16 cellular contexts compared by ENCODE assay signal in the genomic region with DNA sequence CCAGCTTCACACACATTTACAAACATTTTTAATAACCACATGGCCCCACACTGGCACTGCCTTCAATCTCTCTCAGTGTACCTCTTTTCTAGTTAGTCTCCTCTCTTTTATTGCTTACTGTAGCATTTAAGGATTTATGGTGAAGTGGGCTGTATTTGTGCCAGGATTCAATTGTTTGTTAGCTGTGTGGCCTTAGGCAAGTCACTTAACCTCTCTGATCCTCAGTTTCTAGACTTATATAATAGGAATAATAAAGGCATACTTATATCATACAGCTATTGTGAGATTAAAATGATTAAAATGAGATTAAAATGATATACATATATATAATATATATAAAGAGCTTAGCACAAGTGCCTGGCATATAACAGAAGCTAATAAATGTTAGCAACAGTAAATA. TPM values are rescaled to one million over a fixed set of nuclear protein-coding genes. Genes with fewer than 3 reads are reported as not detected.
"Had no signal": no experiment of that assay in that cellular context is flagged by ENCODE, and none has a peak within 500 bp of the region (broad histone marks: within the 10 kb centered on the region; RNA-seq: fewer than 3 reads in every experiment).

No MANE protein-coding gene starts in this region.

- DNase-seq: activated CD4-positive, alpha-beta memory T cell treated with anti-CD3 and anti-CD28 coated beads, Interleukin-2, amount 10 ng/mL, durations not matched to agents 7 days and 5 days; activated CD4-positive, alpha-beta T cell treated with anti-CD3 and anti-CD28 coated beads for 4 hours; activated CD8-positive, alpha-beta memory T cell treated with anti-CD3 and anti-CD28 coated beads, Interleukin-2, amount 10 ng/mL, durations not matched to agents 7 days and 5 days; foreskin keratinocyte; glutamatergic neuron; kidney; midbrain; occipital lobe; stimulated activated CD4-positive, alpha-beta T cell treated with anti-CD3 and anti-CD28 coated beads, Interleukin-2, amount 100 ng/mL, for 24 hours; stimulated activated naive CD4-positive, alpha-beta T cell treated with Interleukin-2 at 50 U/mL for 16 hours; upper lobe of right lung had no signal

- H3K27me3 ChIP-seq: cardiac muscle cell, foreskin keratinocyte, upper lobe of right lung had no signal

- H3K27ac ChIP-seq: cardiac muscle cell, upper lobe of right lung had no signal

- H3K4me3 ChIP-seq: cardiac muscle cell, lung, upper lobe of right lung had no signal

- H3K9me3 ChIP-seq: upper lobe of right lung had no signal

- H3K36me3 ChIP-seq: cardiac muscle cell, upper lobe of right lung had no signal

- ATAC-seq: activated CD8-positive, alpha-beta memory T cell treated with anti-CD3 and anti-CD28 coated beads, Interleukin-2, amount 10 ng/mL, durations not matched to agents 7 days and 5 days; foreskin keratinocyte; upper lobe of right lung; WTC11 had no signal

RNA-seq across cellular contexts. Expression of gene SH3RF2, which starts 6.4 kb away (rescaled TPM):
- total RNA-seq: dermis microvascular lymphatic vessel endothelial cell had no signal
- polyA plus RNA-seq: neural cell had no signal
